ENCODE assay signal across 2 cellular contexts in the genomic region with DNA sequence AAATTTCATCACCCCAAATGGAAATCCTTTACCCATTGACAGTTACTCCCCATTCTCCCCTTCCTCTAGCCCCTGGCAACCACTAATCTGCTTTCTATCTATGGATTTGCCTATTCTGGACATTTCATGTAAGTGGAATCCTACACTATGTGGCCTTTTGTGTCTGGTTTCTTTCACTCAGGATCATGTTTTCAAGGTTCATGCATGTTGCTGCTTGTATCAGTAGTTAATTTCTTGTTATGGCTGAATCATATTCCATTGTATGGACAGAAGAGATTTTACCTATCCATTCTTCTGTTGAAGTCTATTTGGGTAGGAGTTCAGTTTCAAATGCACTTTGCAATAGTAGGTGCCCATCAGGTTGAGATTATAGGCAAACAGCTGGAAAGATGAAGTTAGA.
TF ChIP-seq lines count a peak whose summit lies in the region.

No MANE protein-coding gene starts in this region.

TF ChIP-seq in HepG2, 621 proteins besides CTCF, POLR2A, EP300 and RAD21:
- TF ChIP-seq ERF (CRISPR knock-in tag; IDR thresholded peaks at IDR 0.05): no peak
- no peak for TF ChIP-seq NFYC (CRISPR knock-in tag; IDR thresholded peaks at IDR 0.05)
- TF ChIP-seq, protein P1, sequence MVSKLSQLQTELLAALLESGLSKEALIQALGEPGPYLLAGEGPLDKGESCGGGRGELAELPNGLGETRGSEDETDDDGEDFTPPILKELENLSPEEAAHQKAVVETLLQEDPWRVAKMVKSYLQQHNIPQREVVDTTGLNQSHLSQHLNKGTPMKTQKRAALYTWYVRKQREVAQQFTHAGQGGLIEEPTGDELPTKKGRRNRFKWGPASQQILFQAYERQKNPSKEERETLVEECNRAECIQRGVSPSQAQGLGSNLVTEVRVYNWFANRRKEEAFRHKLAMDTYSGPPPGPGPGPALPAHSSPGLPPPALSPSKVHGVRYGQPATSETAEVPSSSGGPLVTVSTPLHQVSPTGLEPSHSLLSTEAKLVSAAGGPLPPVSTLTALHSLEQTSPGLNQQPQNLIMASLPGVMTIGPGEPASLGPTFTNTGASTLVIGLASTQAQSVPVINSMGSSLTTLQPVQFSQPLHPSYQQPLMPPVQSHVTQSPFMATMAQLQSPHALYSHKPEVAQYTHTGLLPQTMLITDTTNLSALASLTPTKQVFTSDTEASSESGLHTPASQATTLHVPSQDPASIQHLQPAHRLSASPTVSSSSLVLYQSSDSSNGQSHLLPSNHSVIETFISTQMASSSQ (IDR thresholded peaks at IDR 0.05; ENCODE audit: low read depth): no peak
- TF ChIP-seq, protein P1 (CRISPR knock-in tag; IDR thresholded peaks at IDR 0.05; ENCODE audit: borderline replicate concordance): no peak
- TF ChIP-seq JDP2 (CRISPR knock-in tag; IDR thresholded peaks at IDR 0.05; ENCODE audit: borderline replicate concordance): no peak
- TF ChIP-seq MIER2 (CRISPR knock-in tag; IDR thresholded peaks at IDR 0.05): no peak
- TF ChIP-seq HNRNPUL1 (IDR thresholded peaks at IDR 0.05; ENCODE audit: low read depth, low read length): no peak
- TF ChIP-seq ZNF432 (CRISPR knock-in tag; IDR thresholded peaks at IDR 0.05; ENCODE audit: borderline replicate concordance): no peak
- TF ChIP-seq, protein P2, sequence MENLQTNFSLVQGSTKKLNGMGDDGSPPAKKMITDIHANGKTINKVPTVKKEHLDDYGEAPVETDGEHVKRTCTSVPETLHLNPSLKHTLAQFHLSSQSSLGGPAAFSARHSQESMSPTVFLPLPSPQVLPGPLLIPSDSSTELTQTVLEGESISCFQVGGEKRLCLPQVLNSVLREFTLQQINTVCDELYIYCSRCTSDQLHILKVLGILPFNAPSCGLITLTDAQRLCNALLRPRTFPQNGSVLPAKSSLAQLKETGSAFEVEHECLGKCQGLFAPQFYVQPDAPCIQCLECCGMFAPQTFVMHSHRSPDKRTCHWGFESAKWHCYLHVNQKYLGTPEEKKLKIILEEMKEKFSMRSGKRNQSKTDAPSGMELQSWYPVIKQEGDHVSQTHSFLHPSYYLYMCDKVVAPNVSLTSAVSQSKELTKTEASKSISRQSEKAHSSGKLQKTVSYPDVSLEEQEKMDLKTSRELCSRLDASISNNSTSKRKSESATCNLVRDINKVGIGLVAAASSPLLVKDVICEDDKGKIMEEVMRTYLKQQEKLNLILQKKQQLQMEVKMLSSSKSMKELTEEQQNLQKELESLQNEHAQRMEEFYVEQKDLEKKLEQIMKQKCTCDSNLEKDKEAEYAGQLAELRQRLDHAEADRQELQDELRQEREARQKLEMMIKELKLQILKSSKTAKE (CRISPR knock-in tag; IDR thresholded peaks at IDR 0.05; ENCODE audit: borderline replicate concordance): no peak
- no peak for TF ChIP-seq CREB1 (IDR thresholded peaks at IDR 0.05)
- no peak for TF ChIP-seq CREB1 (CRISPR knock-in tag; IDR thresholded peaks at IDR 0.05)
- TF ChIP-seq, protein P3, sequence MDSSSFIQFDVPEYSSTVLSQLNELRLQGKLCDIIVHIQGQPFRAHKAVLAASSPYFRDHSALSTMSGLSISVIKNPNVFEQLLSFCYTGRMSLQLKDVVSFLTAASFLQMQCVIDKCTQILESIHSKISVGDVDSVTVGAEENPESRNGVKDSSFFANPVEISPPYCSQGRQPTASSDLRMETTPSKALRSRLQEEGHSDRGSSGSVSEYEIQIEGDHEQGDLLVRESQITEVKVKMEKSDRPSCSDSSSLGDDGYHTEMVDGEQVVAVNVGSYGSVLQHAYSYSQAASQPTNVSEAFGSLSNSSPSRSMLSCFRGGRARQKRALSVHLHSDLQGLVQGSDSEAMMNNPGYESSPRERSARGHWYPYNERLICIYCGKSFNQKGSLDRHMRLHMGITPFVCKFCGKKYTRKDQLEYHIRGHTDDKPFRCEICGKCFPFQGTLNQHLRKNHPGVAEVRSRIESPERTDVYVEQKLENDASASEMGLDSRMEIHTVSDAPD (CRISPR knock-in tag; IDR thresholded peaks at IDR 0.05): no peak
- TF ChIP-seq MATR3 (CRISPR knock-in tag; IDR thresholded peaks at IDR 0.05): no peak
- TF ChIP-seq, protein P4, sequence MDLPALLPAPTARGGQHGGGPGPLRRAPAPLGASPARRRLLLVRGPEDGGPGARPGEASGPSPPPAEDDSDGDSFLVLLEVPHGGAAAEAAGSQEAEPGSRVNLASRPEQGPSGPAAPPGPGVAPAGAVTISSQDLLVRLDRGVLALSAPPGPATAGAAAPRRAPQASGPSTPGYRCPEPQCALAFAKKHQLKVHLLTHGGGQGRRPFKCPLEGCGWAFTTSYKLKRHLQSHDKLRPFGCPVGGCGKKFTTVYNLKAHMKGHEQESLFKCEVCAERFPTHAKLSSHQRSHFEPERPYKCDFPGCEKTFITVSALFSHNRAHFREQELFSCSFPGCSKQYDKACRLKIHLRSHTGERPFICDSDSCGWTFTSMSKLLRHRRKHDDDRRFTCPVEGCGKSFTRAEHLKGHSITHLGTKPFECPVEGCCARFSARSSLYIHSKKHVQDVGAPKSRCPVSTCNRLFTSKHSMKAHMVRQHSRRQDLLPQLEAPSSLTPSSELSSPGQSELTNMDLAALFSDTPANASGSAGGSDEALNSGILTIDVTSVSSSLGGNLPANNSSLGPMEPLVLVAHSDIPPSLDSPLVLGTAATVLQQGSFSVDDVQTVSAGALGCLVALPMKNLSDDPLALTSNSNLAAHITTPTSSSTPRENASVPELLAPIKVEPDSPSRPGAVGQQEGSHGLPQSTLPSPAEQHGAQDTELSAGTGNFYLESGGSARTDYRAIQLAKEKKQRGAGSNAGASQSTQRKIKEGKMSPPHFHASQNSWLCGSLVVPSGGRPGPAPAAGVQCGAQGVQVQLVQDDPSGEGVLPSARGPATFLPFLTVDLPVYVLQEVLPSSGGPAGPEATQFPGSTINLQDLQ (CRISPR knock-in tag; IDR thresholded peaks at IDR 0.05): no peak
- TF ChIP-seq FOXA1 (IDR thresholded peaks at IDR 0.05): no peak
- no peak for TF ChIP-seq FOXA1 (CRISPR knock-in tag; IDR thresholded peaks at IDR 0.05)
- TF ChIP-seq ZNF878 (CRISPR knock-in tag; IDR thresholded peaks at IDR 0.05): no peak

TF ChIP-seq in endothelial cell of umbilical vein, 7 proteins besides CTCF, POLR2A, EP300 and RAD21:
- TF ChIP-seq JUN (IDR thresholded peaks at IDR 0.05; ENCODE audit: borderline replicate concordance, insufficient read depth, insufficient read length, low read depth): no peak
- no peak for TF ChIP-seq MYC (IDR thresholded peaks at IDR 0.05; ENCODE audit: low read depth, low read length)
- no peak for TF ChIP-seq FOS (IDR thresholded peaks at IDR 0.05; ENCODE audit: borderline replicate concordance, insufficient read depth, low read length)
- TF ChIP-seq, protein P5, sequence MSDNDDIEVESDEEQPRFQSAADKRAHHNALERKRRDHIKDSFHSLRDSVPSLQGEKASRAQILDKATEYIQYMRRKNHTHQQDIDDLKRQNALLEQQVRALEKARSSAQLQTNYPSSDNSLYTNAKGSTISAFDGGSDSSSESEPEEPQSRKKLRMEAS (IDR thresholded peaks at IDR 0.05; ENCODE audit: insufficient read depth, insufficient read length): no peak
- TF ChIP-seq GATA2 (IDR thresholded peaks at IDR 0.05; ENCODE audit: insufficient read depth, insufficient read length, low read depth, low read length): no peak
- TF ChIP-seq EZH2 (IDR thresholded peaks at IDR 0.05; ENCODE audit: borderline replicate concordance, low read depth, low read length, severe bottlenecking): no peak
- TF ChIP-seq POLR2AphosphoS5 (IDR thresholded peaks at IDR 0.05; ENCODE audit: insufficient read depth, low read depth, low read length): no peak
TF ChIP-seq in endothelial cell of umbilical vein: peak in this region for 0.
